ENCODE assay signal across 9 cellular contexts in the genomic region with DNA sequence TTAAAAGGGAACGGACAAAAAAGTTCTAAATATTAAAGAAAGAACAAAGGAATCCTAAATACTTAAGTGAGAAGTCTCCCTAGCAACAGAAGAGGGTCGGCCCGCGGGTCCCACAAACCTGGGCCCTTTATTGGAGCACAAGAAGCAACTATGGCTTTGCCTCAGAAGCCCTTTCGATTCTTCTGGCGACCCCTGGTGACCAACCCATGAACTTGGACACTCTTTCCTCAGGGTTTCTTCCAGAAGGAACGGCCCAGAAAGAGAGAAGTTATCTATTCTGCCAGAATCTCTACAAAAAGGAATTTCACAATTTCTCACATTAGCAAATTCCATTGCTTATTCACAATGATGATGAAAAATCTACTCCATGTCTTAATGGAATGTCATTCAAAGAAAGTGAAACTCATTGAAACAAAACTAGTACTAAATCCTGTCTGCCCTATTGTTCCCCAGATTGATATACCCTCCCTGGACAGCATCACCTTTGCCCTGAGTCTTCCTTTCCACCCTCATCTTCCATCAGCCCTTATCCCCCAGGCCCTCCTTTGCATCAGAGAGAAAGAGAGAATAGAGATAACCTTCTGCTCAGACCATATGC. TPM values are rescaled to one million over a fixed set of nuclear protein-coding genes. Genes with fewer than 3 reads are reported as not detected.
DNase-seq lines count a peak whose midpoint lies in the region; ATAC-seq and TF ChIP-seq lines count a peak whose summit lies in the region.
"Had no signal": no experiment of that assay in that cellular context is flagged by ENCODE, and none has a peak within 500 bp of the region (broad histone marks: within the 10 kb centered on the region; RNA-seq: fewer than 3 reads in every experiment).

No MANE protein-coding gene starts in this region.

- H3K27me3 Mint-ChIP-seq in activated T-helper 1 cell treated with anti-CD3 and anti-CD28 coated beads, Interleukin-12 subunit alpha, Interleukin-12 subunit beta, Interleukin-2, Interleukin-4 antibody, amounts not matched to agents 30 ng/mL and 10 ng/mL and 1 ng/mL, durations not matched to agents 14 hours and 24 hours and 36 hours (ENCODE audit: insufficient read depth): peaks cover 4% of the 10 kb centered on the region

- H3K4me3 ChIP-seq in prostate gland: no peak overlapping the region

- no peaks in the 10 kb centered on the region for H3K4me1 ChIP-seq in prostate gland (replicated peaks)

- peaks cover 7% of the 10 kb centered on the region for H3K4me1 Mint-ChIP-seq in activated T-helper 1 cell treated with anti-CD3 and anti-CD28 coated beads, Interleukin-12 subunit alpha, Interleukin-12 subunit beta, Interleukin-2, Interleukin-4 antibody, amounts not matched to agents 30 ng/mL and 10 ng/mL and 1 ng/mL, durations not matched to agents 14 hours and 24 hours and 36 hours (ENCODE audit: low read depth)

- TF ChIP-seq CTCF in C4-2B (conservative IDR thresholded peaks at IDR 0.05): peak; percentile 83
- TF ChIP-seq CTCF in prostate gland (IDR thresholded peaks at IDR 0.05): peak in 3 of 4 experiments; percentile 59 to 66 (median 65)

- H3K9me3 ChIP-seq in prostate gland: no peaks in the 10 kb centered on the region

- H3K9me3 Mint-ChIP-seq in activated T-helper 1 cell treated with anti-CD3 and anti-CD28 coated beads, Interleukin-12 subunit alpha, Interleukin-12 subunit beta, Interleukin-2, Interleukin-4 antibody, amounts not matched to agents 30 ng/mL and 10 ng/mL and 1 ng/mL, durations not matched to agents 14 hours and 24 hours and 36 hours: no peaks in the 10 kb centered on the region

- WGBS in prostate gland: 11% methylated on average over 7 of the region's 7 CpGs

- H3K27ac Mint-ChIP-seq in activated T-helper 1 cell treated with anti-CD3 and anti-CD28 coated beads, Interleukin-12 subunit alpha, Interleukin-12 subunit beta, Interleukin-2, Interleukin-4 antibody, amounts not matched to agents 30 ng/mL and 10 ng/mL and 1 ng/mL, durations not matched to agents 14 hours and 24 hours and 36 hours: peak overlapping the region; percentile 6
- H3K27ac Mint-ChIP-seq: IgD-negative memory B cell had no signal

- intact Hi-C loops in activated T-helper 1 cell treated with anti-CD3 and anti-CD28 coated beads, Interleukin-12 subunit alpha, Interleukin-12 subunit beta, Interleukin-2, Interleukin-4 antibody, amounts not matched to agents 30 ng/mL and 10 ng/mL and 1 ng/mL, durations not matched to agents 14 hours and 24 hours and 36 hours (cut with micrococcal nuclease): loop anchor here (1.0 kb wide), 3 partner anchors 144 to 180 kb away; partner anchors contain the start of gene TRIL
- intact Hi-C loops in left cardiac atrium (cut with DNase I): loop anchor here (10.0 kb wide), 1 partner anchor 148 kb away; the partner anchor contains the start of gene TRIL (in 2 of the 2)
- intact Hi-C loops in prostate gland (cut with DNase I): loop anchor here (2.0 kb wide), 2 partner anchors 146 to 176 kb away; no protein-coding TSS in a partner anchor

- no peaks in the 10 kb centered on the region for H3K27me3 ChIP-seq in prostate gland (replicated peaks; ENCODE audit: insufficient read depth)

- DNase-seq in NCI-H69 (lab: John Stamatoyannopoulos, UW): peak; percentile 84
- DNase-seq in activated T-helper 1 cell treated with anti-CD3 and anti-CD28 coated beads, Interleukin-12 subunit alpha, Interleukin-12 subunit beta, Interleukin-2, Interleukin-4 antibody, amounts not matched to agents 30 ng/mL and 10 ng/mL and 1 ng/mL, durations not matched to agents 14 hours and 24 hours and 36 hours (ENCODE audit: low spot score): no peak
- DNase-seq in left cardiac atrium: peak; percentile 74
- peak; percentile 55 for DNase-seq in prostate gland (ENCODE audit: low spot score)

- no peaks in the 10 kb centered on the region for H3K36me3 Mint-ChIP-seq in activated T-helper 1 cell treated with anti-CD3 and anti-CD28 coated beads, Interleukin-12 subunit alpha, Interleukin-12 subunit beta, Interleukin-2, Interleukin-4 antibody, amounts not matched to agents 30 ng/mL and 10 ng/mL and 1 ng/mL, durations not matched to agents 14 hours and 24 hours and 36 hours (ENCODE audit: low read depth)
- H3K36me3 Mint-ChIP-seq: IgD-negative memory B cell had no signal

- no peak overlapping the region for H3K27ac ChIP-seq in C4-2B
- no peak overlapping the region for H3K27ac ChIP-seq in prostate gland

- no peak overlapping the region for H3K4me3 Mint-ChIP-seq in activated T-helper 1 cell treated with anti-CD3 and anti-CD28 coated beads, Interleukin-12 subunit alpha, Interleukin-12 subunit beta, Interleukin-2, Interleukin-4 antibody, amounts not matched to agents 30 ng/mL and 10 ng/mL and 1 ng/mL, durations not matched to agents 14 hours and 24 hours and 36 hours
- H3K4me3 Mint-ChIP-seq: IgD-negative memory B cell had no signal

- no peak for TF ChIP-seq POLR2A in prostate gland (IDR thresholded peaks at IDR 0.05)

- H3K36me3 ChIP-seq in prostate gland: no peaks in the 10 kb centered on the region

- ATAC-seq in GM21423 (IDR thresholded peaks at IDR 0.05; ENCODE audit: unreplicated experiment): peak; percentile 46
- ATAC-seq in left cardiac atrium: peak; percentile 81 to 83
- no peak for ATAC-seq in GM21360 (IDR thresholded peaks at IDR 0.05; ENCODE audit: unreplicated experiment)
- no peak for ATAC-seq in HG03025 (IDR thresholded peaks at IDR 0.05; ENCODE audit: low FRiP score, unreplicated experiment)

RNA-seq across cellular contexts. Expression of gene CPVL, which starts 43.7 kb away (rescaled TPM):
- not detected in 2 replicates for total RNA-seq in activated T-helper 1 cell treated with anti-CD3 and anti-CD28 coated beads, Interleukin-12 subunit alpha, Interleukin-12 subunit beta, Interleukin-2, Interleukin-4 antibody, amounts not matched to agents 30 ng/mL and 10 ng/mL and 1 ng/mL, durations not matched to agents 14 hours and 24 hours and 36 hours
- total RNA-seq in left cardiac atrium (10 to 100 TPM; 12.8 to 15.3 TPM), prostate gland (10 to 100 TPM in 1 of 2 donors, 1 to 10 TPM in 1; 4.7 to 48.3 TPM)

Comparison
In these comparisons a context has a peak if more than half of its experiments do, and no peak if none do; other contexts are left out.
1. ATAC-seq: peak in GM21423 (single experiment) and left cardiac atrium (2 of 2); none in GM21360 (single experiment) and HG03025 (single experiment).